ENCODE assay signal across 27 cellular contexts in genomic region chr3:180072786-180073185, GRCh38. TPM values are rescaled to one million over a fixed set of nuclear protein-coding genes. Genes with fewer than 3 reads are reported as not detected.
"Had no signal": no experiment of that assay in that cellular context is flagged by ENCODE, and none has a peak within 500 bp of the region (broad histone marks: within the 10 kb centered on the region; RNA-seq: fewer than 3 reads in every experiment).

No MANE protein-coding gene starts in this region.

- H3K27ac Mint-ChIP-seq: activated CD4-positive, alpha-beta T cell treated with anti-CD3 and anti-CD28 coated beads, Interleukin-2, amount 10 ng/mL, durations not matched to agents 24 days and 14 days; activated CD8-positive, alpha-beta T cell treated with anti-CD3 and anti-CD28 coated beads, Interleukin-2, amount 10 ng/mL, durations not matched to agents 7 days and 5 days; activated naive CD4-positive, alpha-beta T cell treated with anti-CD3 and anti-CD28 coated beads, Interleukin-2, amount 50 U/mL, for 24 hours; activated naive CD8-positive, alpha-beta T cell treated with anti-CD3 and anti-CD28 coated beads, Interleukin-2, amount 10 ng/mL, durations not matched to agents 7 days and 5 days; activated T-cell treated with anti-CD3 and anti-CD28 coated beads, Interleukin-2, amount 50 U/mL, for 24 hours; activated T-helper 2 cell treated with anti-CD3 and anti-CD28 coated beads, Interferon-gamma antibody, Interleukin-2, Interleukin-4, amounts not matched to agents 10 μg/mL and 5 μg/mL and 100 μg/mL, durations not matched to agents 14 hours and 24 hours and 36 hours had no signal

- H3K36me3 Mint-ChIP-seq: activated naive CD4-positive, alpha-beta T cell treated with anti-CD3 and anti-CD28 coated beads, Interleukin-2, amount 50 U/mL, for 24 hours; activated naive CD8-positive, alpha-beta T cell treated with anti-CD3 and anti-CD28 coated beads, Interleukin-2, amount 10 ng/mL, durations not matched to agents 7 days and 5 days had no signal

- H3K36me3 ChIP-seq: ascending aorta, cardiac muscle cell, WERI-Rb-1 had no signal

- H3K4me3 ChIP-seq: ascending aorta, cardiac muscle cell had no signal

- H3K27me3 Mint-ChIP-seq: activated CD4-positive, alpha-beta T cell treated with anti-CD3 and anti-CD28 coated beads, Interleukin-2, amount 10 ng/mL, durations not matched to agents 24 days and 14 days; activated T-cell treated with anti-CD3 and anti-CD28 coated beads, Interleukin-2, amount 50 U/mL, for 24 hours had no signal

- DNase-seq: activated CD4-positive, alpha-beta T cell treated with anti-CD3 and anti-CD28 coated beads, Interleukin-2, amount 10 ng/mL, durations not matched to agents 24 days and 14 days; activated CD4-positive, alpha-beta T cell treated with anti-CD3 and anti-CD28 coated beads, Interleukin-2, amount 50 U/mL, for 4 hours; activated CD8-positive, alpha-beta T cell treated with anti-CD3 and anti-CD28 coated beads, Interleukin-2, amount 10 ng/mL, durations not matched to agents 7 days and 5 days; activated gamma-delta T cell; activated naive CD4-positive, alpha-beta T cell treated with Interleukin-2 at 50 U/mL for 16 hours; activated naive CD8-positive, alpha-beta T cell treated with anti-CD3 and anti-CD28 coated beads, Interleukin-2, amount 10 ng/mL, durations not matched to agents 7 days and 5 days; activated T-cell treated with anti-CD3 and anti-CD28 coated beads, Interleukin-2, amount 50 U/mL, for 24 hours; amygdala; NCI-H1105 treated with DMSO at 0.1 percent for 48 hours; NCI-H1436; NCI-H1694; NCI-H1930; NCI-H2081 treated with DMSO at 0.1 percent for 48 hours; NCI-H226; NCI-H524 treated with DMSO at 0.1 percent for 48 hours; NK-92 treated with Interleukin-12 subunit alpha and Interleukin-12 subunit beta, amount 100 ng/mL, for 24 hours; OCI-M1; Right ventricle myocardium superior; T1000; WERI-Rb-1 had no signal

- H3K27me3 ChIP-seq: ascending aorta, cardiac muscle cell had no signal

- H3K4me1 ChIP-seq: ascending aorta had no signal

- ATAC-seq: activated CD8-positive, alpha-beta T cell treated with anti-CD3 and anti-CD28 coated beads, Interleukin-2, amount 10 ng/mL, durations not matched to agents 7 days and 5 days had no signal

- H3K4me3 Mint-ChIP-seq: activated CD4-positive, alpha-beta T cell treated with anti-CD3 and anti-CD28 coated beads, Interleukin-2, amount 10 ng/mL, durations not matched to agents 24 days and 14 days; activated CD8-positive, alpha-beta T cell treated with anti-CD3 and anti-CD28 coated beads, Interleukin-2, amount 10 ng/mL, durations not matched to agents 7 days and 5 days; activated naive CD4-positive, alpha-beta T cell treated with anti-CD3 and anti-CD28 coated beads, Interleukin-2, amount 50 U/mL, for 24 hours; activated naive CD8-positive, alpha-beta T cell treated with anti-CD3 and anti-CD28 coated beads, Interleukin-2, amount 10 ng/mL, durations not matched to agents 7 days and 5 days; activated T-cell treated with anti-CD3 and anti-CD28 coated beads, Interleukin-2, amount 50 U/mL, for 24 hours; central memory CD8-positive, alpha-beta T cell had no signal

- H3K27ac ChIP-seq: ascending aorta, cardiac muscle cell, WERI-Rb-1 had no signal

- H3K9me3 ChIP-seq: ascending aorta had no signal

- H3K4me1 Mint-ChIP-seq: activated CD4-positive, alpha-beta T cell treated with anti-CD3 and anti-CD28 coated beads, Interleukin-2, amount 10 ng/mL, durations not matched to agents 24 days and 14 days; activated naive CD4-positive, alpha-beta T cell treated with anti-CD3 and anti-CD28 coated beads, Interleukin-2, amount 50 U/mL, for 24 hours; central memory CD8-positive, alpha-beta T cell had no signal

- H3K9me3 Mint-ChIP-seq: activated CD4-positive, alpha-beta T cell treated with anti-CD3 and anti-CD28 coated beads, Interleukin-2, amount 10 ng/mL, durations not matched to agents 24 days and 14 days; activated naive CD8-positive, alpha-beta T cell treated with anti-CD3 and anti-CD28 coated beads, Interleukin-2, amount 10 ng/mL, durations not matched to agents 7 days and 5 days; activated T-cell treated with anti-CD3 and anti-CD28 coated beads, Interleukin-2, amount 50 U/mL, for 24 hours; activated T-helper 2 cell treated with anti-CD3 and anti-CD28 coated beads, Interferon-gamma antibody, Interleukin-2, Interleukin-4, amounts not matched to agents 10 μg/mL and 5 μg/mL and 100 μg/mL, durations not matched to agents 14 hours and 24 hours and 36 hours; central memory CD8-positive, alpha-beta T cell had no signal

RNA-seq across cellular contexts. Expression of gene PEX5L, which starts 36.0 kb away (rescaled TPM):
- total RNA-seq: activated CD8-positive, alpha-beta T cell treated with anti-CD3 and anti-CD28 coated beads, Interleukin-2, amount 10 ng/mL, durations not matched to agents 7 days and 5 days; activated naive CD8-positive, alpha-beta T cell treated with anti-CD3 and anti-CD28 coated beads, Interleukin-2, amount 10 ng/mL, durations not matched to agents 7 days and 5 days; chondrocyte; T-helper 2 cell treated with Interferon-gamma antibody and Interleukin-4, amounts not matched to agents 100 ng/mL and 5 ng/mL, for 36 hours had no signal
